ENCODE assay signal across 16 cellular contexts in genomic region chr6:87799651-87800050, GRCh38.
DNase-seq lines count a peak whose midpoint lies in the region; ATAC-seq, FAIRE-seq and TF ChIP-seq lines count a peak whose summit lies in the region.
"Had no signal": no experiment of that assay in that cellular context is flagged by ENCODE, and none has a peak within 500 bp of the region (broad histone marks: within the 10 kb centered on the region; RNA-seq: fewer than 3 reads in every experiment).

No MANE protein-coding gene starts in this region.

- no peak for TF ChIP-seq RAD21 in GM12878 (IDR thresholded peaks at IDR 0.05; ENCODE audit: insufficient read depth, low read depth, low read length)

- peak overlapping the region; percentile 36; the same call in 1 of the 2 replicates for H3K27ac ChIP-seq in GM12878 (ENCODE audit: control insufficient read depth, insufficient read depth)
- H3K27ac ChIP-seq: ascending aorta, lower lobe of right lung, RWPE1 had no signal

- RAD21 ChIA-PET in GM12878 (lab: Charles Lee; ENCODE audit: unreplicated experiment): interaction anchor here (0.6 to 6.2 kb wide), 7 partner anchors 7 to 126 kb away, joined by 4 to 44 read pairs (median 6); no protein-coding TSS in a partner anchor

- no peaks in the 10 kb centered on the region for H3K9me3 ChIP-seq in GM12878 (replicated peaks; ENCODE audit: control insufficient read depth, insufficient read depth, low read length)
- H3K9me3 ChIP-seq: ascending aorta, lower lobe of right lung had no signal

- POLR2A ChIA-PET in GM12878 (lab: Charles Lee): interaction anchor here (0.7 to 3.9 kb wide), 7 partner anchors 8 to 1069 kb away, joined by 3 to 17 read pairs (median 4); partner anchors contain the start of gene AKIRIN2
- POLR2A ChIA-PET in MCF 10A (lab: Yijun Ruan, JAX): no interaction called here

- H3K4me1 Mint-ChIP-seq in IgD-negative memory B cell (peaks cover 35 to 52% (median 42%) of the 10 kb centered on the region in 3 donors), MCF 10A (ENCODE audit: insufficient read depth, unreplicated experiment) (peaks cover 18% of the 10 kb centered on the region)
- peaks cover 0 to 9% of the 10 kb centered on the region in 2 donors for H3K4me1 Mint-ChIP-seq in natural killer cell treated with Interleukin-12 subunit alpha and Interleukin-12 subunit beta and Interleukin-15 and Interleukin-18, amount 100 ng/mL, for 72 hours (ENCODE audit: low read depth in 2 of 2)

- H3K4me3 ChIP-seq in GM12878: no peak overlapping the region
- H3K4me3 ChIP-seq: ascending aorta, lower lobe of right lung had no signal

- BruUV-seq in GM12878 (replicated peaks; lab: Mats Ljungman, UMichigan) (no TSS peak), MCF 10A (replicated peaks; lab: Mats Ljungman, UMichigan) (no TSS peak)

- no peak overlapping the region for H3K9ac ChIP-seq in GM12878 (ENCODE audit: control insufficient read depth, insufficient read depth, low read length)

- no peaks in the 10 kb centered on the region for H3K36me3 ChIP-seq in GM12878 (ENCODE audit: control insufficient read depth in 2 of 2, insufficient read depth in 2 of 2, low read length in 1 of 2)
- H3K36me3 ChIP-seq: ascending aorta, lower lobe of right lung had no signal

- intact Hi-C loops in GM12878 (cut with micrococcal nuclease; ENCODE audit: unreplicated experiment): loop anchor here (5.0 kb wide), 1 partner anchor 212 kb away; the partner anchor contains the start of gene RARS2
- intact Hi-C loops in MCF 10A (cut with micrococcal nuclease): loop anchor here (5.0 kb wide), 1 partner anchor 407 kb away; no protein-coding TSS in a partner anchor

- peak; percentile 71 for FAIRE-seq in GM12891 (lab: Jason Lieb, UNC)
- FAIRE-seq in GM12878 (lab: Jason Lieb, UNC): no peak
- FAIRE-seq: frontal cortex had no signal

- H3K36me3 Mint-ChIP-seq in IgD-negative memory B cell (no peaks in the 10 kb centered on the region), MCF 10A (ENCODE audit: insufficient read depth, unreplicated experiment) (no peaks in the 10 kb centered on the region)
- no peaks in the 10 kb centered on the region for H3K36me3 Mint-ChIP-seq in natural killer cell treated with Interleukin-12 subunit alpha and Interleukin-12 subunit beta and Interleukin-15 and Interleukin-18, amount 100 ng/mL, for 72 hours
- H3K36me3 Mint-ChIP-seq: T-cell had no signal

- peak overlapping the region; percentile 25 to 82 (median 66) for H3K4me3 Mint-ChIP-seq in IgD-negative memory B cell
- H3K4me3 Mint-ChIP-seq in MCF 10A (ENCODE audit: unreplicated experiment): no peak overlapping the region
- no peak overlapping the region for H3K4me3 Mint-ChIP-seq in natural killer cell treated with Interleukin-12 subunit alpha and Interleukin-12 subunit beta and Interleukin-15 and Interleukin-18, amount 100 ng/mL, for 72 hours
- H3K4me3 Mint-ChIP-seq: T-cell had no signal

- DNase-seq in GM12891 (ENCODE audit: insufficient read length, low spot score) (no peak), GM12878 (ENCODE audit: low read depth, low spot score) (no peak), AML-193 (lab: John Stamatoyannopoulos, UW) (no peak), MCF 10A (ENCODE audit: unreplicated experiment) (no peak)
- no peak for DNase-seq in natural killer cell treated with Interleukin-12 subunit alpha and Interleukin-12 subunit beta and Interleukin-15 and Interleukin-18, amount 100 ng/mL, for 72 hours (ENCODE audit: low spot score)
- DNase-seq in activated CD8-positive, alpha-beta memory T cell treated with anti-CD3 and anti-CD28 coated beads for 24 hours: no peak
- DNase-seq: activated CD4-positive, CD25-positive, alpha-beta regulatory T cell; activated naive CD4-positive, alpha-beta T cell; lower lobe of right lung; NCI-H1930; T-cell had no signal

- TF ChIP-seq CTCF in GM12878 (IDR thresholded peaks at IDR 0.05 in 2 of 3, conservative IDR thresholded peaks at IDR 0.05 in 1 of 3; ENCODE audit: control insufficient read depth in 2 of 3, extremely low read depth in 1 of 3, insufficient read depth in 1 of 3, low read depth in 3 of 3, low read length in 3 of 3) (no peak), MCF 10A (IDR thresholded peaks at IDR 0.05; ENCODE audit: unreplicated experiment) (no peak)

- CTCF ChIA-PET in GM12878 (lab: Yijun Ruan, JAX) (interaction anchor here (0.8 to 1.9 kb wide), 9 partner anchors 12 to 407 kb away, joined by 3 to 9 read pairs (median 3); partner anchors contain the start of gene AKIRIN2), MCF 10A (lab: Yijun Ruan, JAX) (no interaction called here)

- SMC1A ChIA-PET in GM12878 (lab: Charles Lee; ENCODE audit: uncharacterized antibody, unreplicated experiment): interaction anchor here (0.7 to 3.1 kb wide), 10 partner anchors 8 to 407 kb away, joined by 3 to 19 read pairs (median 4); no protein-coding TSS in a partner anchor

- H3K27ac Mint-ChIP-seq in IgD-negative memory B cell: peak overlapping the region in 1 of 3 donors; percentile 33
- H3K27ac Mint-ChIP-seq in MCF 10A (ENCODE audit: low read depth, unreplicated experiment): no peak overlapping the region
- H3K27ac Mint-ChIP-seq in natural killer cell treated with Interleukin-12 subunit alpha and Interleukin-12 subunit beta and Interleukin-15 and Interleukin-18, amount 100 ng/mL, for 72 hours: no peak overlapping the region
- H3K27ac Mint-ChIP-seq: T-cell had no signal

- TF ChIP-seq EP300 in GM12878 (IDR thresholded peaks at IDR 0.05; ENCODE audit: borderline replicate concordance in 1 of 2, control insufficient read depth in 1 of 2, low read depth in 2 of 2, low read length in 2 of 2): no peak

- 0 out of 2 replicates have a peak overlapping the region, but pooled peaks have one; percentile 28 for H2AFZ ChIP-seq in GM12878 (ENCODE audit: control insufficient read depth, low read depth, low read length)

- no peaks in the 10 kb centered on the region; the same call in 1 of the 2 replicates for H3K79me2 ChIP-seq in GM12878 (ENCODE audit: control insufficient read depth, insufficient read depth, low read length)

- H4K20me1 ChIP-seq in GM12878 (ENCODE audit: control insufficient read depth, insufficient read depth): no peaks in the 10 kb centered on the region

- in situ Hi-C loops in GM12878 (cut with MboI): no loop called here

- no peaks in the 10 kb centered on the region for H3K27me3 Mint-ChIP-seq in IgD-negative memory B cell
- no peaks in the 10 kb centered on the region for H3K27me3 Mint-ChIP-seq in MCF 10A (ENCODE audit: insufficient read depth, unreplicated experiment)
- peaks cover 6 to 12% of the 10 kb centered on the region in 2 donors for H3K27me3 Mint-ChIP-seq in natural killer cell treated with Interleukin-12 subunit alpha and Interleukin-12 subunit beta and Interleukin-15 and Interleukin-18, amount 100 ng/mL, for 72 hours

- H3K9me3 Mint-ChIP-seq in IgD-negative memory B cell (no peaks in the 10 kb centered on the region), MCF 10A (ENCODE audit: unreplicated experiment) (no peaks in the 10 kb centered on the region)
- no peaks in the 10 kb centered on the region for H3K9me3 Mint-ChIP-seq in natural killer cell treated with Interleukin-12 subunit alpha and Interleukin-12 subunit beta and Interleukin-15 and Interleukin-18, amount 100 ng/mL, for 72 hours
- H3K9me3 Mint-ChIP-seq: T-cell had no signal

- ATAC-seq in GM21367 (IDR thresholded peaks at IDR 0.05; ENCODE audit: unreplicated experiment): peak; percentile 38
- ATAC-seq in GM12878: peak; percentile 29
- ATAC-seq in natural killer cell treated with Interleukin-12 subunit alpha and Interleukin-12 subunit beta and Interleukin-15 and Interleukin-18, amount 100 ng/mL, for 72 hours: no peak
- ATAC-seq: lower lobe of right lung, T-cell had no signal

- H3K4me1 ChIP-seq in GM12878 (ENCODE audit: control insufficient read depth, insufficient read depth, low read length): peaks cover 34% of the 10 kb centered on the region
- H3K4me1 ChIP-seq: ascending aorta, lower lobe of right lung had no signal

- H3K4me2 ChIP-seq in GM12878 (ENCODE audit: control insufficient read depth, insufficient read depth): peak overlapping the region; percentile 67

- 44% methylated on average over 6 of the region's 6 CpGs for WGBS in GM12878 (ENCODE audit: insufficient coverage, insufficient replicate concordance, low lambda C conversion rate, missing lambda C conversion rate)

- no peaks in the 10 kb centered on the region for H3K27me3 ChIP-seq in GM12878 (replicated peaks in 1 of 2; ENCODE audit: control insufficient read depth in 2 of 2, insufficient read depth in 2 of 2, low read length in 1 of 2)
- H3K27me3 ChIP-seq: ascending aorta had no signal

- TF ChIP-seq POLR2A in GM12891 (IDR thresholded peaks at IDR 0.05; ENCODE audit: low read depth, low read length): no peak
- TF ChIP-seq POLR2A in GM12878 (IDR thresholded peaks at IDR 0.05; ENCODE audit: low read depth, low read length): no peak

TF ChIP-seq in GM12891, 5 proteins besides CTCF, POLR2A, EP300 and RAD21:
- TF ChIP-seq TAF1 (IDR thresholded peaks at IDR 0.05; ENCODE audit: low read depth, low read length): no peak
- TF ChIP-seq POLR2AphosphoS5 (IDR thresholded peaks at IDR 0.05; ENCODE audit: low read depth, low read length): no peak
- TF ChIP-seq SPI1 (IDR thresholded peaks at IDR 0.05; ENCODE audit: low read depth, low read length): no peak
- no peak for TF ChIP-seq POU2F2 (IDR thresholded peaks at IDR 0.05; ENCODE audit: low read depth, low read length)
- no peak for TF ChIP-seq PAX5 (IDR thresholded peaks at IDR 0.05; ENCODE audit: insufficient read depth, low read length, severe bottlenecking)

TF ChIP-seq in GM12878, 131 proteins besides CTCF, POLR2A, EP300 and RAD21 (continues in another document):
- TF ChIP-seq RFX5 (IDR thresholded peaks at IDR 0.05; ENCODE audit: low read depth, low read length) (no peak), GATAD2B (conservative IDR thresholded peaks at IDR 0.05; ENCODE audit: low read depth) (no peak), CBFB (IDR thresholded peaks at IDR 0.05; ENCODE audit: low read depth) (no peak), MLLT1 (IDR thresholded peaks at IDR 0.05) (peak; percentile 41; the same call in 1 of the 2 replicates), FOS (IDR thresholded peaks at IDR 0.05; ENCODE audit: borderline replicate concordance, extremely low read depth, insufficient read length) (no peak), WRNIP1 (IDR thresholded peaks at IDR 0.05; ENCODE audit: borderline replicate concordance, low read depth, low read length) (no peak), RUNX3 (IDR thresholded peaks at IDR 0.05; ENCODE audit: low read length) (peak; percentile 15; the same call in 1 of the 2 replicates)

Comparison
In these comparisons a context has a peak if more than half of its experiments do, and no peak if none do; other contexts are left out.
1. ATAC-seq: peak in GM21367 (single experiment) and GM12878 (single experiment); none in natural killer cell treated with Interleukin-12 subunit alpha and Interleukin-12 subunit beta and Interleukin-15 and Interleukin-18, amount 100 ng/mL, for 72 hours (0 of 2).
2. H3K4me3 Mint-ChIP-seq: peak in IgD-negative memory B cell (4 of 4); none in MCF 10A (single experiment) and natural killer cell treated with Interleukin-12 subunit alpha and Interleukin-12 subunit beta and Interleukin-15 and Interleukin-18, amount 100 ng/mL, for 72 hours (single experiment).